12 cellular contexts compared by ENCODE assay signal in the genomic region with DNA sequence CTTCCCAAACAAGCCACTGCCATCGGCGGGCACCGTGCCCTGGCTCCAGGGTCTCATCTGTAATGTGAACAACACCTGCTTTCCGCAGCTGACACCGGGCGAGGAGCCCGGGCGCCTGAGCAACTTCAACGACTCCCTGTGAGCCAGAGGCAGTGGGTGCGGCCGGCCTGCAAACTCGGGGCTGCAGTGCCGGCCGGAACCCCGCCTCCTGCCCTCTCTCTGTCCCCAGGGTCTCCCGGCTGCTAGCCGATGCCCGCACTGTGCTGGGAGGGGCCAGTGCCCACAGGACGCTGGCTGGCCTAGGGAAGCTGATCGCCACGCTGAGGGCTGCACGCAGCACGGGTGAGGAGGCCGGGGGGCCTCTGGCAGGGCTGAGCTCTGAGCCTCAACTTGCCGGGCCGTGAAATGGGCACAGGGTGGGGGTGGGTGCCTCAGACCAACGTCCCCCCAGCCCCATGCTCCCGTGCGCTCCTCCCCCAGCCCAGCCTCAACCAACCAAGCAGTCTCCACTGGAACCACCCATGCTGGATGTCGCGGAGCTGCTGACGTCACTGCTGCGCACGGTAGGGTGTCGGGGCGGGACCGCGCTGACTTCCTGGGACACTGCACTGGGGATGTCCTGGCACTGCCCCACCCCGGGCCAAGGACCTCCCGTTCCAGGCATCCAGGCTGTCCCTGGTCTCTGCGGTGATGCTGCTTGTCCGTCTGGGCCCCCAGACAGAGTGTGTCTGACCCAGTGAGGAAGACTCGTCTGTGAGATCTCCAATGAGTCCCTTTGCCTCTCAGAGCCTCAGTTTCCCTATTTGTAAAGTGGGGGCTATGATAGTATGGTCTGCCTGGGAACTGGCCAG. TPM values are rescaled to one million over a fixed set of nuclear protein-coding genes. Genes with fewer than 3 reads are reported as not detected.
DNase-seq lines count a peak whose midpoint lies in the region; ATAC-seq lines count a peak whose summit lies in the region.
"Had no signal": no experiment of that assay in that cellular context is flagged by ENCODE, and none has a peak within 500 bp of the region (broad histone marks: within the 10 kb centered on the region; RNA-seq: fewer than 3 reads in every experiment).

No MANE protein-coding gene starts in this region.

- H3K27ac ChIP-seq in esophagus (ENCODE audit: low read depth in 2 of 2, low read length in 1 of 2) (peak overlapping the region; percentile 74 to 92), rectal smooth muscle tissue (ENCODE audit: low read depth, low read length) (no peak overlapping the region)

- no peak overlapping the region for H3K4me3 ChIP-seq in esophagus (ENCODE audit: low read depth in 1 of 2, low read length in 2 of 2)
- peak overlapping the region; percentile 45 for H3K4me3 ChIP-seq in rectal smooth muscle tissue (ENCODE audit: low read length)

- 53 to 58% methylated on average over 42 to 43 of the region's 43 CpGs for WGBS in esophagus, 2 donors

- DNase-seq in NCI-H2081 (lab: John Stamatoyannopoulos, UW) (peak; percentile 44 to 66), NCI-H2081 treated with DMSO at 0.1 percent for 48 hours (lab: John Stamatoyannopoulos, UW) (no peak), NCI-H345 treated with DMSO at 0.1 percent for 48 hours (lab: John Stamatoyannopoulos, UW; ENCODE audit: unreplicated experiment) (peak; percentile 5), AG08395 (ENCODE audit: low spot score) (no peak)
- DNase-seq: activated CD4-positive, alpha-beta T cell treated with anti-CD3 and anti-CD28 coated beads, Interleukin-2, amount 50 U/mL, for 4 hours; hippocampal formation; posterior cingulate gyrus had no signal

- H3K4me1 ChIP-seq in esophagus (ENCODE audit: control insufficient read depth in 2 of 2, insufficient read depth in 2 of 2, low read length in 1 of 2) (peaks cover 6 to 24% of the 10 kb centered on the region in 2 donors), rectal smooth muscle tissue (ENCODE audit: control insufficient read depth, insufficient read depth, low read length) (peaks cover 9% of the 10 kb centered on the region)

- no peak overlapping the region for H3K9ac ChIP-seq in rectal smooth muscle tissue (ENCODE audit: low read length)

- no peaks in the 10 kb centered on the region for H3K9me3 ChIP-seq in esophagus (ENCODE audit: control insufficient read depth in 2 of 2, insufficient read depth in 1 of 2, low read depth in 1 of 2, low read length in 1 of 2)

- H3K27me3 ChIP-seq in esophagus (ENCODE audit: control insufficient read depth in 1 of 2, insufficient read depth in 2 of 2, low read length in 2 of 2), result no peaks in the 10 kb centered on the region
- peaks cover 3% of the 10 kb centered on the region for H3K27me3 ChIP-seq in rectal smooth muscle tissue (ENCODE audit: control insufficient read depth, insufficient read depth, low read length)

- no peak for ATAC-seq in GM21381 (IDR thresholded peaks at IDR 0.05; ENCODE audit: unreplicated experiment)
- no peak for ATAC-seq in GM19395 (IDR thresholded peaks at IDR 0.05; ENCODE audit: unreplicated experiment)

- peaks cover 0 to 19% of the 10 kb centered on the region in 2 donors for H3K36me3 ChIP-seq in esophagus (ENCODE audit: control insufficient read depth in 2 of 2, insufficient read depth in 2 of 2, low read length in 1 of 2)
- H3K36me3 ChIP-seq in rectal smooth muscle tissue (ENCODE audit: control insufficient read depth, insufficient read depth, low read length), result no peaks in the 10 kb centered on the region

RNA-seq across cellular contexts. Expression of a gene that starts 2.2 kb away (rescaled TPM):
- polyA plus RNA-seq in esophagus, result 10 to 100 TPM; 11.4 to 26.4 TPM

RNA-seq across cellular contexts. Expression of a gene that starts 15.7 kb away (rescaled TPM):
- 100 to 1,000 TPM in 1 of 2 donors, 10 to 100 TPM in 1; 84.4 to 106 TPM for polyA plus RNA-seq in esophagus

RNA-seq across cellular contexts. Expression of a gene that starts 20.7 kb away (rescaled TPM):
- not detected for polyA plus RNA-seq in esophagus
- polyA plus RNA-seq: AG04450 had no signal

RNA-seq across cellular contexts. Expression of a gene that starts 21.1 kb away (rescaled TPM):
- polyA plus RNA-seq in esophagus, result 100 to 1,000 TPM; 142 to 238 TPM

RNA-seq across cellular contexts. Expression of a gene that starts 24.9 kb away (rescaled TPM):
- polyA plus RNA-seq in esophagus, result 10 to 100 TPM in 1 of 2 donors, 1 to 10 TPM in 1; 8.9 to 17.7 TPM

Comparison
In these comparisons a context has a peak if more than half of its experiments do, and no peak if none do; other contexts are left out.
1. DNase-seq: peak in NCI-H2081 (2 of 2) and NCI-H345 treated with DMSO at 0.1 percent for 48 hours (single experiment); none in NCI-H2081 treated with DMSO at 0.1 percent for 48 hours (single experiment) and AG08395 (single experiment).